ENCODE assay signal across 10 cellular contexts in genomic region chr14:88322505-88323085, GRCh38. TPM values are rescaled to one million over a fixed set of nuclear protein-coding genes. Genes with fewer than 3 reads are reported as not detected.
DNase-seq lines count a peak whose midpoint lies in the region; ATAC-seq and TF ChIP-seq lines count a peak whose summit lies in the region.
"Had no signal": no experiment of that assay in that cellular context is flagged by ENCODE, and none has a peak within 500 bp of the region (broad histone marks: within the 10 kb centered on the region; RNA-seq: fewer than 3 reads in every experiment).

No MANE protein-coding gene starts in this region.

- H3K27me3 ChIP-seq in AG04450 (ENCODE audit: control insufficient read depth, insufficient read depth, low read length) (peaks cover 53% of the 10 kb centered on the region), liver (ENCODE audit: control insufficient read depth in 4 of 4, insufficient read depth in 4 of 4, low read length in 3 of 4) (peaks cover 2 to 19% (median 6%) of the 10 kb centered on the region in 4 donors)

- POLR2A ChIA-PET in AG04450 (lab: Yijun Ruan, JAX): no interaction called here

- H3K36me3 Mint-ChIP-seq in activated T-helper 2 cell treated with anti-CD3 and anti-CD28 coated beads, Interferon-gamma antibody, Interleukin-2, Interleukin-4, amounts not matched to agents 10 μg/mL and 5 μg/mL and 100 μg/mL, durations not matched to agents 14 hours and 24 hours and 36 hours (ENCODE audit: low read depth): no peaks in the 10 kb centered on the region

- in situ Hi-C loops in astrocyte of the cerebellum (cut with HindIII; ENCODE audit: low sequenced_read_pairs): no loop called here

- intact Hi-C loops in activated T-helper 2 cell treated with anti-CD3 and anti-CD28 coated beads, Interferon-gamma antibody, Interleukin-2, Interleukin-4, amounts not matched to agents 10 μg/mL and 5 μg/mL and 100 μg/mL, durations not matched to agents 14 hours and 24 hours and 36 hours (cut with micrococcal nuclease): no loop called here

- CTCF ChIA-PET in AG04450 (lab: Charles Lee): no interaction called here

- H3K27ac Mint-ChIP-seq in activated T-helper 2 cell treated with anti-CD3 and anti-CD28 coated beads, Interferon-gamma antibody, Interleukin-2, Interleukin-4, amounts not matched to agents 10 μg/mL and 5 μg/mL and 100 μg/mL, durations not matched to agents 14 hours and 24 hours and 36 hours: no peak overlapping the region
- H3K27ac Mint-ChIP-seq: activated naive CD4-positive, alpha-beta T cell treated with anti-CD3 and anti-CD28 coated beads for 36 hours had no signal

- peaks cover 2% of the 10 kb centered on the region for H3K4me1 Mint-ChIP-seq in activated T-helper 2 cell treated with anti-CD3 and anti-CD28 coated beads, Interferon-gamma antibody, Interleukin-2, Interleukin-4, amounts not matched to agents 10 μg/mL and 5 μg/mL and 100 μg/mL, durations not matched to agents 14 hours and 24 hours and 36 hours (ENCODE audit: low read depth)

- H3K27ac ChIP-seq in AG04450 (ENCODE audit: low read depth, low read length): no peak overlapping the region
- no peak overlapping the region for H3K27ac ChIP-seq in liver (ENCODE audit: low read depth in 1 of 2, low read length in 2 of 2)
- H3K27ac ChIP-seq: gastrocnemius medialis had no signal

- H3K4me3 ChIP-seq in AG04450 (ENCODE audit: low read depth, low read length) (peak overlapping the region; percentile 25; the same call in 1 of the 2 replicates), GM08714 (ENCODE audit: low read length) (peak overlapping the region; percentile 50; the same call in 1 of the 2 replicates), astrocyte of the cerebellum (ENCODE audit: low read depth, low read length) (peak overlapping the region; percentile 30), liver (ENCODE audit: low read depth in 1 of 3, low read length in 3 of 3) (peak overlapping the region in 2 of 3 donors; percentile 25 to 55)

- TF ChIP-seq CTCF in AG04450 (IDR thresholded peaks at IDR 0.05; ENCODE audit: low read depth, low read length): no peak
- TF ChIP-seq CTCF in astrocyte of the cerebellum (IDR thresholded peaks at IDR 0.05; ENCODE audit: low read depth, low read length, missing control alignments): no peak
- no peak for TF ChIP-seq CTCF in liver (IDR thresholded peaks at IDR 0.05; ENCODE audit: low read depth, low read length, missing input control)

- no peaks in the 10 kb centered on the region for H3K36me3 ChIP-seq in liver (ENCODE audit: control insufficient read depth in 4 of 4, insufficient read depth in 3 of 4, low read depth in 1 of 4, low read length in 3 of 4)
- H3K36me3 ChIP-seq: gastrocnemius medialis had no signal

- no peak for TF ChIP-seq RAD21 in liver (IDR thresholded peaks at IDR 0.05)

- no peaks in the 10 kb centered on the region for H3K9me3 Mint-ChIP-seq in activated T-helper 2 cell treated with anti-CD3 and anti-CD28 coated beads, Interferon-gamma antibody, Interleukin-2, Interleukin-4, amounts not matched to agents 10 μg/mL and 5 μg/mL and 100 μg/mL, durations not matched to agents 14 hours and 24 hours and 36 hours
- H3K9me3 Mint-ChIP-seq: activated naive CD4-positive, alpha-beta T cell treated with anti-CD3 and anti-CD28 coated beads for 36 hours had no signal

- peaks cover 4% of the 10 kb centered on the region; the same call in 1 of the 2 replicates for H3K9me3 ChIP-seq in AG04450 (ENCODE audit: control insufficient read depth, insufficient read depth, low read length)
- no peaks in the 10 kb centered on the region for H3K9me3 ChIP-seq in liver (ENCODE audit: control insufficient read depth in 4 of 4, low read length in 3 of 4)
- H3K9me3 ChIP-seq: gastrocnemius medialis had no signal

- no peak for TF ChIP-seq POLR2A in erythroblast (IDR thresholded peaks at IDR 0.05; ENCODE audit: low read length)

- ATAC-seq in GM19023 (IDR thresholded peaks at IDR 0.05; ENCODE audit: unreplicated experiment): no peak
- ATAC-seq: gastrocnemius medialis had no signal

- peaks cover 39% of the 10 kb centered on the region for H3K27me3 Mint-ChIP-seq in activated T-helper 2 cell treated with anti-CD3 and anti-CD28 coated beads, Interferon-gamma antibody, Interleukin-2, Interleukin-4, amounts not matched to agents 10 μg/mL and 5 μg/mL and 100 μg/mL, durations not matched to agents 14 hours and 24 hours and 36 hours (ENCODE audit: low read depth)

- H3K4me3 Mint-ChIP-seq in activated T-helper 2 cell treated with anti-CD3 and anti-CD28 coated beads, Interferon-gamma antibody, Interleukin-2, Interleukin-4, amounts not matched to agents 10 μg/mL and 5 μg/mL and 100 μg/mL, durations not matched to agents 14 hours and 24 hours and 36 hours (ENCODE audit: low read depth): no peak overlapping the region
- H3K4me3 Mint-ChIP-seq: activated naive CD4-positive, alpha-beta T cell treated with anti-CD3 and anti-CD28 coated beads for 36 hours had no signal

- WGBS in liver: 4% methylated on average over 26 of the region's 26 CpGs

- peaks cover 7 to 17% (median 12%) of the 10 kb centered on the region in 4 donors for H3K4me1 ChIP-seq in liver (ENCODE audit: control insufficient read depth in 4 of 4, insufficient read depth in 4 of 4, low read length in 3 of 4)
- H3K4me1 ChIP-seq: gastrocnemius medialis had no signal

- no peak for DNase-seq in AG04450 (ENCODE audit: low read depth, low spot score)
- no peak for DNase-seq in astrocyte of the cerebellum (ENCODE audit: low read depth)
- no peak for DNase-seq in activated T-helper 2 cell treated with anti-CD3 and anti-CD28 coated beads, Interferon-gamma antibody, Interleukin-2, Interleukin-4, amounts not matched to agents 10 μg/mL and 5 μg/mL and 100 μg/mL, durations not matched to agents 14 hours and 24 hours and 36 hours (ENCODE audit: low spot score)
- DNase-seq in erythroblast (lab: John Stamatoyannopoulos, UW): no peak
- DNase-seq in activated CD4-positive, alpha-beta T cell treated with anti-CD3 and anti-CD28 coated beads for 48 hours: no peak
- DNase-seq: activated naive CD4-positive, alpha-beta T cell treated with anti-CD3 and anti-CD28 coated beads for 36 hours; gastrocnemius medialis had no signal

- no peak overlapping the region for H3K9ac ChIP-seq in liver (ENCODE audit: low read depth in 1 of 2, low read length in 2 of 2)

TF ChIP-seq in liver, 16 proteins besides CTCF, POLR2A, EP300 and RAD21:
- TF ChIP-seq REST (IDR thresholded peaks at IDR 0.05) (no peak), YY1 (IDR thresholded peaks at IDR 0.05) (no peak), SP1 (IDR thresholded peaks at IDR 0.05) (no peak), RXRA (IDR thresholded peaks at IDR 0.05) (no peak), JUND (IDR thresholded peaks at IDR 0.05) (no peak), HNF4G (IDR thresholded peaks at IDR 0.05) (no peak), TAF1 (conservative IDR thresholded peaks at IDR 0.05) (no peak), MAX (IDR thresholded peaks at IDR 0.05) (no peak), NR2F2 (IDR thresholded peaks at IDR 0.05) (no peak)
TF ChIP-seq in liver: peak in this region for 0.

RNA-seq across cellular contexts. Expression of gene KCNK10, which starts 0.5 kb away (rescaled TPM):
- polyA plus RNA-seq in AG04450 (2011; rRNA removed) (not detected in 2 replicates), liver (not detected)
- not detected in 2 replicates for polyA minus RNA-seq in AG04450 (2011; rRNA and poly(A)+ RNA removed)
- under 1 TPM in 1 of 2 donors, not detected in 1; 0.05 TPM for total RNA-seq in liver
- not detected in 2 replicates for total RNA-seq in activated T-helper 2 cell treated with anti-CD3 and anti-CD28 coated beads, Interferon-gamma antibody, Interleukin-2, Interleukin-4, amounts not matched to agents 10 μg/mL and 5 μg/mL and 100 μg/mL, durations not matched to agents 14 hours and 24 hours and 36 hours
- total RNA-seq: activated naive CD4-positive, alpha-beta T cell treated with anti-CD3 and anti-CD28 coated beads for 36 hours; gastrocnemius medialis had no signal
